16 cellular contexts compared by ENCODE assay signal in the genomic region with DNA sequence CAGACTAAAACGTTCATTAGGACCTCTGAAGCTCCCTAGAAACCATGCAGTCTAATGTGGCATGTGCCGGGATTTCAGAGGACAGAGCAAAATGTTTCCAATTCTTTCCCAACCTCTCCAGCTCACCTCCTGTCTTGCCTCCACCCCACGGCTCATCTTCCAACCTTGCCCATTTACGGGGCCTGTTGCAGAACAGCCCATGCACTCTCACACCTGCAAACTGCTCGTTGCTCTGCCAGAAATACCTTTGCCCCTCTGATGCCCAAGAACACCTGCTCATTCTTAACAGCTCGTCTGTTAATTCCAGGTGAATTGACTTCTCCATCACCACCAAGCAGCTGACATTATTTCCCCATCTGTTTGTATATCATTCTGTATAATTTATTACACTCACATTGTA. TPM values are rescaled to one million over a fixed set of nuclear protein-coding genes. Genes with fewer than 3 reads are reported as not detected.
DNase-seq lines count a peak whose midpoint lies in the region; ATAC-seq and TF ChIP-seq lines count a peak whose summit lies in the region.
"Had no signal": no experiment of that assay in that cellular context is flagged by ENCODE, and none has a peak within 500 bp of the region (broad histone marks: within the 10 kb centered on the region; RNA-seq: fewer than 3 reads in every experiment).

No MANE protein-coding gene starts in this region.

- DNase-seq in Caco-2 (no peak), NCI-H128 (lab: John Stamatoyannopoulos, UW; ENCODE audit: unreplicated experiment) (peak; percentile 27), NCI-H526 treated with DMSO at 0.1 percent for 48 hours (lab: John Stamatoyannopoulos, UW) (peak; percentile 57), mucosa of descending colon (no peak)
- no peak for DNase-seq in CD4-positive, alpha-beta memory T cell
- DNase-seq in stimulated activated CD8-positive, alpha-beta memory T cell treated with anti-CD3 and anti-CD28 coated beads, Interleukin-4, amount 100 ng/mL, for 48 hours: no peak
- DNase-seq: activated CD4-positive, alpha-beta T cell treated with anti-CD3 and anti-CD28 coated beads, Interleukin-2, amount 50 U/mL, for 1 hour; activated naive CD8-positive, alpha-beta T cell treated with anti-CD3 and anti-CD28 coated beads for 36 hours; activated T-cell treated with anti-CD3 and anti-CD28 coated beads, Interleukin-2, amount 50 U/mL, for 1 hour; left ventricle myocardium superior; MV-4-11; natural killer cell; SIG-M5 had no signal

- no peaks in the 10 kb centered on the region for H3K27me3 Mint-ChIP-seq in Caco-2 (ENCODE audit: insufficient read depth, unreplicated experiment)
- H3K27me3 Mint-ChIP-seq in CD4-positive, alpha-beta memory T cell: peaks cover 4 to 6% of the 10 kb centered on the region in 2 donors
- H3K27me3 Mint-ChIP-seq: activated naive CD8-positive, alpha-beta T cell treated with anti-CD3 and anti-CD28 coated beads for 36 hours had no signal

- TF ChIP-seq CTCF in Caco-2 (IDR thresholded peaks at IDR 0.05; ENCODE audit: insufficient read depth in 1 of 2, low read depth in 1 of 2, low read length in 1 of 2, severe bottlenecking in 1 of 2, unreplicated experiment in 1 of 2): no peak
- no peak for TF ChIP-seq CTCF in mucosa of descending colon (IDR thresholded peaks at IDR 0.05)

- H3K27ac ChIP-seq in CD4-positive, alpha-beta memory T cell (ENCODE audit: low read depth, low read length): no peak overlapping the region
- H3K27ac ChIP-seq: cardiac muscle cell had no signal

- no peaks in the 10 kb centered on the region for H3K9me3 ChIP-seq in Caco-2
- H3K9me3 ChIP-seq in mucosa of descending colon: no peaks in the 10 kb centered on the region
- H3K9me3 ChIP-seq in CD4-positive, alpha-beta memory T cell (ENCODE audit: control insufficient read depth in 1 of 2, low read length in 2 of 2): no peaks in the 10 kb centered on the region

- H3K36me3 Mint-ChIP-seq in Caco-2 (ENCODE audit: insufficient read depth, unreplicated experiment): peaks cover 11% of the 10 kb centered on the region
- no peaks in the 10 kb centered on the region for H3K36me3 Mint-ChIP-seq in CD4-positive, alpha-beta memory T cell
- H3K36me3 Mint-ChIP-seq: natural killer cell had no signal

- BruUV-seq in Caco-2 (replicated peaks; lab: Mats Ljungman, UMichigan): no TSS peak

- H3K36me3 ChIP-seq in Caco-2 (ENCODE audit: control insufficient read depth, insufficient read depth, low read length): no peaks in the 10 kb centered on the region
- H3K36me3 ChIP-seq in mucosa of descending colon (ENCODE audit: low read depth): no peaks in the 10 kb centered on the region
- no peaks in the 10 kb centered on the region for H3K36me3 ChIP-seq in CD4-positive, alpha-beta memory T cell (ENCODE audit: insufficient read depth, low read length)
- H3K36me3 ChIP-seq: cardiac muscle cell had no signal

- peak overlapping the region; percentile 18 for H3K27ac Mint-ChIP-seq in Caco-2 (ENCODE audit: unreplicated experiment)
- peak overlapping the region in 1 of 7 donors; percentile 81 for H3K27ac Mint-ChIP-seq in CD4-positive, alpha-beta memory T cell
- H3K27ac Mint-ChIP-seq: activated naive CD8-positive, alpha-beta T cell treated with anti-CD3 and anti-CD28 coated beads for 36 hours; natural killer cell had no signal

- H3K27me3 ChIP-seq in Caco-2 (replicated peaks; ENCODE audit: control insufficient read depth, insufficient read depth, low read length): no peaks in the 10 kb centered on the region
- H3K27me3 ChIP-seq in CD4-positive, alpha-beta memory T cell (ENCODE audit: insufficient read depth, low read length): no peaks in the 10 kb centered on the region
- H3K27me3 ChIP-seq: cardiac muscle cell had no signal

- POLR2A ChIA-PET in Caco-2 (lab: Charles Lee): interaction anchor here (0.6 kb wide), 1 partner anchor 40 kb away, joined by 3 read pairs; no protein-coding TSS in a partner anchor
- POLR2A ChIA-PET in CD4-positive, alpha-beta memory T cell (lab: Charles Lee; ENCODE audit: partially characterized antibody): no interaction called here

- H3K9me3 Mint-ChIP-seq in Caco-2 (ENCODE audit: unreplicated experiment): no peaks in the 10 kb centered on the region
- H3K9me3 Mint-ChIP-seq in CD4-positive, alpha-beta memory T cell: no peaks in the 10 kb centered on the region
- H3K9me3 Mint-ChIP-seq: activated naive CD8-positive, alpha-beta T cell treated with anti-CD3 and anti-CD28 coated beads for 36 hours; natural killer cell had no signal

- no peak overlapping the region for H3K4me3 ChIP-seq in Caco-2 (ENCODE audit: low read depth, low read length)
- H3K4me3 ChIP-seq in mucosa of descending colon: no peak overlapping the region
- no peak overlapping the region for H3K4me3 ChIP-seq in CD4-positive, alpha-beta memory T cell (ENCODE audit: low read length in 2 of 2)
- H3K4me3 ChIP-seq: cardiac muscle cell had no signal

- intact Hi-C loops in Caco-2 (cut with micrococcal nuclease; ENCODE audit: unreplicated experiment): loop anchor here (1.0 kb wide), 1 partner anchor 291 kb away; no protein-coding TSS in a partner anchor
- intact Hi-C loops in mucosa of descending colon (cut with DNase I, micrococcal nuclease): no loop called here
- intact Hi-C loops in CD4-positive, alpha-beta memory T cell (cut with micrococcal nuclease): no loop called here

- H3K4me1 Mint-ChIP-seq in Caco-2 (ENCODE audit: low read depth, unreplicated experiment): peaks cover 8% of the 10 kb centered on the region
- H3K4me1 Mint-ChIP-seq in CD4-positive, alpha-beta memory T cell: peaks cover 12 to 18% (median 16%) of the 10 kb centered on the region in 4 donors

- CTCF ChIA-PET in Caco-2 (lab: Charles Lee): interaction anchor here (0.6 to 1.9 kb wide), 2 partner anchors 296 to 352 kb away, joined by 4 to 10 read pairs; partner anchors contain the start of gene SRP9
- CTCF ChIA-PET in CD4-positive, alpha-beta memory T cell (lab: Charles Lee; ENCODE audit: partially characterized antibody): interaction anchor here (0.7 to 3.7 kb wide), 13 partner anchors 8 to 505 kb away, joined by 3 to 14 read pairs (median 4); no protein-coding TSS in a partner anchor

- H3K4me1 ChIP-seq in Caco-2 (no peaks in the 10 kb centered on the region), mucosa of descending colon (ENCODE audit: low read depth) (no peaks in the 10 kb centered on the region)
- H3K4me1 ChIP-seq in CD4-positive, alpha-beta memory T cell (ENCODE audit: insufficient read depth, low read length): peaks cover 16% of the 10 kb centered on the region

- peak; percentile 30 for ATAC-seq in mucosa of descending colon
- ATAC-seq in GM18873 (IDR thresholded peaks at IDR 0.05; ENCODE audit: low FRiP score, unreplicated experiment): no peak
- no peak for ATAC-seq in GM18909 (IDR thresholded peaks at IDR 0.05; ENCODE audit: poor library complexity, unreplicated experiment)
- ATAC-seq: left ventricle myocardium superior, natural killer cell had no signal

- no peak overlapping the region for H3K4me3 Mint-ChIP-seq in Caco-2 (ENCODE audit: unreplicated experiment)
- H3K4me3 Mint-ChIP-seq in CD4-positive, alpha-beta memory T cell: no peak overlapping the region
- H3K4me3 Mint-ChIP-seq: activated naive CD8-positive, alpha-beta T cell treated with anti-CD3 and anti-CD28 coated beads for 36 hours; natural killer cell had no signal

RNA-seq across cellular contexts. Expression of gene LBR, which starts 53.9 kb away (rescaled TPM):
- total RNA-seq in Caco-2 (2022) (127 and 149 TPM in 2 replicates), mucosa of descending colon (100 to 1,000 TPM in 2 of 3 donors, 10 to 100 TPM in 1; 87.9 to 161 (median 123) TPM)
- total RNA-seq in CD4-positive, alpha-beta memory T cell: 100 to 1,000 TPM; 138 to 150 TPM
- polyA plus RNA-seq in CD4-positive, alpha-beta memory T cell: 100 to 1,000 TPM; 106 to 121 TPM

Comparison
In these comparisons a context has a peak if more than half of its experiments do, and no peak if none do; other contexts are left out.
1. DNase-seq: peak in NCI-H128 (single experiment) and NCI-H526 treated with DMSO at 0.1 percent for 48 hours (single experiment); none in Caco-2 (0 of 2), mucosa of descending colon (0 of 3), CD4-positive, alpha-beta memory T cell (0 of 5) and stimulated activated CD8-positive, alpha-beta memory T cell treated with anti-CD3 and anti-CD28 coated beads, Interleukin-4, amount 100 ng/mL, for 48 hours (single experiment).